ENCODE assay signal across 13 cellular contexts in genomic region chr1:216686860-216687545, GRCh38. TPM values are rescaled to one million over a fixed set of nuclear protein-coding genes. Genes with fewer than 3 reads are reported as not detected.
DNase-seq lines count a peak whose midpoint lies in the region; ATAC-seq and TF ChIP-seq lines count a peak whose summit lies in the region.
"Had no signal": no experiment of that assay in that cellular context is flagged by ENCODE, and none has a peak within 500 bp of the region (broad histone marks: within the 10 kb centered on the region; RNA-seq: fewer than 3 reads in every experiment).

No MANE protein-coding gene starts in this region.

- DNase-seq in HCEC 1CT: peak; percentile 28
- peak; percentile 30 for DNase-seq in PC-3
- DNase-seq in heart right ventricle: peak in 1 of 2 donors; percentile 10
- peak; percentile 15 for DNase-seq in occipital lobe (lab: John Stamatoyannopoulos, UW)
- DNase-seq in SIG-M5 treated with dmso at 0.1 percent for 504 hours (lab: John Stamatoyannopoulos, UW; ENCODE audit: unreplicated experiment): no peak
- DNase-seq in NOMO-1 treated with dmso at 0.1 percent for 144 hours (lab: John Stamatoyannopoulos, UW; ENCODE audit: unreplicated experiment): no peak
- no peak for DNase-seq in GM03348 (ENCODE audit: low spot score)
- DNase-seq: activated CD4-positive, alpha-beta T cell treated with anti-CD3 and anti-CD28 coated beads, Interleukin-2, amount 50 U/mL, for 48 hours; activated naive CD4-positive, alpha-beta T cell treated with Interleukin-2 at 50 U/mL for 16 hours; CD8-positive, alpha-beta T cell; psoas muscle; T-helper 17 cell had no signal

- no peaks in the 10 kb centered on the region for H4K20me1 ChIP-seq in PC-3 (ENCODE audit: low read length)

- H3K9ac ChIP-seq in PC-3 (ENCODE audit: low read length): no peak overlapping the region

- H3K4me2 ChIP-seq in PC-3 (ENCODE audit: low read length): no peak overlapping the region

- H3K4me3 ChIP-seq in PC-3 (ENCODE audit: low read length): no peak overlapping the region
- peak overlapping the region in 3 of 10 donors; percentile 6 to 25 (median 17) for H3K4me3 ChIP-seq in heart right ventricle
- H3K4me3 ChIP-seq: psoas muscle had no signal

- BruUV-seq in PC-3 (replicated peaks; lab: Mats Ljungman, UMichigan): no TSS peak

- no peak for TF ChIP-seq CTCF in PC-3 (conservative IDR thresholded peaks at IDR 0.05; ENCODE audit: low read depth, low read length)
- peak in 1 of 9 donors; percentile 11 for TF ChIP-seq CTCF in heart right ventricle (IDR thresholded peaks at IDR 0.05)

- H3K9me3 ChIP-seq in PC-3 (ENCODE audit: low read length): no peaks in the 10 kb centered on the region
- H3K9me3 ChIP-seq in heart right ventricle: no peaks in the 10 kb centered on the region
- H3K9me3 ChIP-seq: psoas muscle had no signal

- no peak overlapping the region for H3K27ac ChIP-seq in PC-3 (ENCODE audit: low read length)
- H3K27ac ChIP-seq in heart right ventricle: peak overlapping the region in 1 of 10 donors; percentile 26
- H3K27ac ChIP-seq: psoas muscle had no signal

- ATAC-seq in PC-3: peak; percentile 24; the same call in 1 of the 2 replicates
- peak in 6 of 8 donors; percentile 38 to 83 (median 82) for ATAC-seq in heart right ventricle
- ATAC-seq: CD8-positive, alpha-beta T cell; T-helper 17 cell had no signal

- H3K36me3 ChIP-seq in PC-3 (ENCODE audit: low read depth, low read length): no peaks in the 10 kb centered on the region
- no peaks in the 10 kb centered on the region for H3K36me3 ChIP-seq in heart right ventricle

- peaks cover 48% of the 10 kb centered on the region for H3K27me3 ChIP-seq in PC-3 (ENCODE audit: low read length)
- H3K27me3 ChIP-seq in heart right ventricle: no peaks in the 10 kb centered on the region

- WGBS in heart right ventricle, 2 donors: 12 to 20% methylated on average over 12 of the region's 12 CpGs

- CTCF ChIA-PET in PC-3 (lab: Charles Lee): no interaction called here

- intact Hi-C loops in PC-3 (cut with micrococcal nuclease): no loop called here
- intact Hi-C loops in heart right ventricle (cut with DNase I): loop anchor here in 1 of 10 donors (5.0 kb wide), 1 partner anchor 85 kb away; no protein-coding TSS in a partner anchor

- no peaks in the 10 kb centered on the region for H3K4me1 ChIP-seq in PC-3 (ENCODE audit: insufficient read depth, low read length)
- H3K4me1 ChIP-seq in heart right ventricle: peaks cover 0 to 16% (median 0%) of the 10 kb centered on the region in 9 donors

- no peak overlapping the region for H2AFZ ChIP-seq in PC-3 (ENCODE audit: low read length)

- no peaks in the 10 kb centered on the region for H3K9me2 ChIP-seq in PC-3 (replicated peaks; ENCODE audit: low read length)

- POLR2A ChIA-PET in PC-3 (lab: Charles Lee; ENCODE audit: unreplicated experiment): interaction anchor here (0.5 kb wide), 1 partner anchor 743 kb away, joined by 3 read pairs; no protein-coding TSS in a partner anchor

- H3K79me2 ChIP-seq in PC-3 (ENCODE audit: low read length): no peaks in the 10 kb centered on the region

- H3F3A ChIP-seq in PC-3 (ENCODE audit: low read length, unreplicated experiment): no peaks in the 10 kb centered on the region

RNA-seq across cellular contexts. Expression of gene ESRRG, which starts 36.2 kb away (rescaled TPM):
- total RNA-seq in PC-3 (2014; rRNA removed): 1.1 and 1.7 TPM in 2 replicates
- total RNA-seq in heart right ventricle: 10 to 100 TPM; 24.3 to 49.5 (median 36.7) TPM
- 1 to 10 TPM; 3.8 to 4.5 TPM for polyA plus RNA-seq in heart right ventricle
- 6.9 TPM for total RNA-seq in occipital lobe
- total RNA-seq: CD8-positive, alpha-beta T cell; OCI-LY7; T-helper 17 cell had no signal

Comparison
In these comparisons a context has a peak if more than half of its experiments do, and no peak if none do; other contexts are left out.
1. DNase-seq: peak in HCEC 1CT (single experiment), PC-3 (single experiment) and occipital lobe (single experiment); none in SIG-M5 treated with dmso at 0.1 percent for 504 hours (single experiment), NOMO-1 treated with dmso at 0.1 percent for 144 hours (single experiment) and GM03348 (single experiment).